Comparison of ENCODE assay signal across 10 cellular contexts in genomic region chr11:15969281-15969680, GRCh38.
DNase-seq lines count a peak whose midpoint lies in the region; ATAC-seq, FAIRE-seq and TF ChIP-seq lines count a peak whose summit lies in the region.
"Had no signal": no experiment of that assay in that cellular context is flagged by ENCODE, and none has a peak within 500 bp of the region (broad histone marks: within the 10 kb centered on the region; RNA-seq: fewer than 3 reads in every experiment).

No MANE protein-coding gene starts in this region.

- no peaks in the 10 kb centered on the region for H4K20me1 ChIP-seq in DND-41 (ENCODE audit: insufficient read depth, low read length)
- no peaks in the 10 kb centered on the region for H4K20me1 ChIP-seq in mammary epithelial cell (ENCODE audit: insufficient read depth, low read length)
- H4K20me1 ChIP-seq in Karpas-422 (ENCODE audit: insufficient read depth, low read depth, low read length), result no peaks in the 10 kb centered on the region

- CTCF ChIA-PET in mammary epithelial cell (lab: Charles Lee; ENCODE audit: low non-redundant PET), result interaction anchor here (0.7 kb wide), 1 partner anchor 127 kb away, joined by 5 read pairs; no protein-coding TSS in a partner anchor

- dilution Hi-C loops in mammary epithelial cell (cut with HindIII; ENCODE audit: low sequenced_read_pairs), result no loop called here

- peak; percentile 64 for ATAC-seq in DND-41 (ENCODE audit: insufficient read depth, low read depth)
- ATAC-seq in GM21619 (IDR thresholded peaks at IDR 0.05; ENCODE audit: unreplicated experiment), result peak; percentile 79
- ATAC-seq in left lung, result peak; percentile 74

- H3K27me3 ChIP-seq in DND-41 (ENCODE audit: insufficient read depth, low read length, poor library complexity) (no peaks in the 10 kb centered on the region), mammary epithelial cell (ENCODE audit: insufficient read depth, low read length) (no peaks in the 10 kb centered on the region), left lung (no peaks in the 10 kb centered on the region), Karpas-422 (ENCODE audit: low read length) (no peaks in the 10 kb centered on the region)
- H3K27me3 ChIP-seq: Peyer's patch had no signal

- no peaks in the 10 kb centered on the region for H3K9me2 ChIP-seq in Karpas-422 (replicated peaks; ENCODE audit: insufficient read depth, low read length)

- H3K4me2 ChIP-seq in DND-41 (ENCODE audit: insufficient read depth, low read length) (no peak overlapping the region), mammary epithelial cell (ENCODE audit: insufficient read depth, low read depth, low read length) (peak overlapping the region; percentile 73), Karpas-422 (ENCODE audit: low read depth, low read length, poor library complexity, severe bottlenecking) (no peak overlapping the region)

- no peaks in the 10 kb centered on the region for H3K4me1 ChIP-seq in DND-41 (ENCODE audit: insufficient read depth, low read length)
- H3K4me1 ChIP-seq in mammary epithelial cell (ENCODE audit: insufficient read depth, low read length), result peaks cover 57% of the 10 kb centered on the region
- peaks cover 26 to 38% of the 10 kb centered on the region in 2 donors for H3K4me1 ChIP-seq in left lung
- no peaks in the 10 kb centered on the region for H3K4me1 ChIP-seq in Karpas-422 (ENCODE audit: low read length)
- H3K4me1 ChIP-seq: parathyroid adenoma had no signal

- DNase-seq in DND-41, result peak; percentile 7
- DNase-seq in LHCN-M2 (ENCODE audit: low read depth), result peak; percentile 85
- peak; percentile 87 for DNase-seq in mammary epithelial cell
- peak in 1 of 2 donors; percentile 64 for DNase-seq in left lung
- DNase-seq in urothelium cell line (ENCODE audit: low spot score), result peak; percentile 65
- no peak for DNase-seq in Karpas-422
- no peak for DNase-seq in central memory CD4-positive, alpha-beta T cell

- TSS peak; percentile 78 for BruUV-seq in mammary epithelial cell (replicated peaks; lab: Mats Ljungman, UMichigan)

- in situ Hi-C loops in mammary epithelial cell (cut with MboI; ENCODE audit: low sequenced_read_pairs in 2 of 2), result no loop called here

- H3K9me3 ChIP-seq in DND-41 (ENCODE audit: insufficient read depth, low read length, severe bottlenecking) (no peaks in the 10 kb centered on the region), mammary epithelial cell (replicated peaks; ENCODE audit: insufficient read depth, low read length) (no peaks in the 10 kb centered on the region), left lung (no peaks in the 10 kb centered on the region), Karpas-422 (ENCODE audit: low read length) (no peaks in the 10 kb centered on the region)
- H3K9me3 ChIP-seq: Peyer's patch had no signal

- 44% methylated on average over 4 of the region's 4 CpGs for WGBS in mammary epithelial cell (ENCODE audit: low coverage, missing lambda C conversion rate)

- intact Hi-C loops in mammary epithelial cell (cut with micrococcal nuclease), result loop anchor here (2.0 to 5.0 kb wide), 2 partner anchors 128 to 638 kb away; no protein-coding TSS in a partner anchor
- intact Hi-C loops in left lung (cut with DNase I), result no loop called here

- H3K79me2 ChIP-seq in DND-41 (ENCODE audit: insufficient read depth, low read length) (no peaks in the 10 kb centered on the region), mammary epithelial cell (ENCODE audit: insufficient read depth, low read length) (no peaks in the 10 kb centered on the region), Karpas-422 (ENCODE audit: low read length) (no peaks in the 10 kb centered on the region)
- H3K79me2 ChIP-seq: parathyroid adenoma had no signal

- TF ChIP-seq CTCF in DND-41 (IDR thresholded peaks at IDR 0.05; ENCODE audit: borderline replicate concordance, extremely low read depth, low read length, poor library complexity, severe bottlenecking) (no peak), mammary epithelial cell (conservative IDR thresholded peaks at IDR 0.05 in 1 of 2, IDR thresholded peaks at IDR 0.05 in 1 of 2; ENCODE audit: extremely low read depth in 1 of 2, insufficient read depth in 1 of 2, low read depth in 1 of 2, low read length in 2 of 2) (no peak), left lung (IDR thresholded peaks at IDR 0.05) (no peak)

- H3K27ac ChIP-seq in DND-41 (ENCODE audit: low read length) (no peak overlapping the region), mammary epithelial cell (ENCODE audit: insufficient read depth, low read depth, low read length) (peak overlapping the region; percentile 99), left lung (peak overlapping the region; percentile 54 to 68), Karpas-422 (ENCODE audit: low read length) (no peak overlapping the region)
- H3K27ac ChIP-seq: parathyroid adenoma had no signal

- H2AFZ ChIP-seq in DND-41 (ENCODE audit: low read depth, low read length) (no peak overlapping the region), mammary epithelial cell (ENCODE audit: low read depth, low read length) (peak overlapping the region; percentile 41), Karpas-422 (ENCODE audit: low read length) (no peak overlapping the region)
- H2AFZ ChIP-seq: parathyroid adenoma had no signal

- no peak overlapping the region for H3K4me3 ChIP-seq in DND-41 (ENCODE audit: low read depth in 1 of 2, low read length in 2 of 2)
- peak overlapping the region in 2 of 3 experiments; percentile 7 to 27 for H3K4me3 ChIP-seq in mammary epithelial cell (replicated peaks in 1 of 3; ENCODE audit: insufficient read depth in 1 of 3, low read depth in 2 of 3, low read length in 3 of 3)
- H3K4me3 ChIP-seq in left lung, result no peak overlapping the region
- no peak overlapping the region for H3K4me3 ChIP-seq in Karpas-422 (ENCODE audit: low read length)
- H3K4me3 ChIP-seq: Peyer's patch had no signal

- no peak overlapping the region for H3K9ac ChIP-seq in DND-41 (ENCODE audit: low read depth, low read length)
- H3K9ac ChIP-seq in mammary epithelial cell (ENCODE audit: insufficient read depth, low read length), result peak overlapping the region; percentile 80
- H3K9ac ChIP-seq in Karpas-422 (ENCODE audit: low read length), result no peak overlapping the region
- H3K9ac ChIP-seq: parathyroid adenoma had no signal

- FAIRE-seq in urothelium cell line (lab: Jason Lieb, UNC), result no peak

- H3K36me3 ChIP-seq in DND-41 (ENCODE audit: insufficient read depth, low read length) (no peaks in the 10 kb centered on the region), mammary epithelial cell (ENCODE audit: insufficient read depth, low read length) (no peaks in the 10 kb centered on the region), left lung (no peaks in the 10 kb centered on the region), Karpas-422 (ENCODE audit: insufficient read depth, low read length) (no peaks in the 10 kb centered on the region)
- H3K36me3 ChIP-seq: Peyer's patch had no signal

Comparison
In these comparisons a context has a peak if more than half of its experiments do, and no peak if none do; other contexts are left out.
1. DNase-seq: peak in DND-41 (single experiment), LHCN-M2 (single experiment), mammary epithelial cell (single experiment) and urothelium cell line (single experiment); none in Karpas-422 (single experiment) and central memory CD4-positive, alpha-beta T cell (single experiment).
2. H3K27ac ChIP-seq: peak in mammary epithelial cell (single experiment) and left lung (2 of 2); none in DND-41 (single experiment) and Karpas-422 (single experiment).
3. H3K4me3 ChIP-seq: peak in mammary epithelial cell (2 of 3); none in DND-41 (0 of 2), left lung (0 of 2) and Karpas-422 (single experiment).
4. Peak in every context shown above with its lines, with median percentiles within 50 percentile points of each other: ATAC-seq.